Comparison of ENCODE assay signal across 23 cellular contexts in the genomic region with DNA sequence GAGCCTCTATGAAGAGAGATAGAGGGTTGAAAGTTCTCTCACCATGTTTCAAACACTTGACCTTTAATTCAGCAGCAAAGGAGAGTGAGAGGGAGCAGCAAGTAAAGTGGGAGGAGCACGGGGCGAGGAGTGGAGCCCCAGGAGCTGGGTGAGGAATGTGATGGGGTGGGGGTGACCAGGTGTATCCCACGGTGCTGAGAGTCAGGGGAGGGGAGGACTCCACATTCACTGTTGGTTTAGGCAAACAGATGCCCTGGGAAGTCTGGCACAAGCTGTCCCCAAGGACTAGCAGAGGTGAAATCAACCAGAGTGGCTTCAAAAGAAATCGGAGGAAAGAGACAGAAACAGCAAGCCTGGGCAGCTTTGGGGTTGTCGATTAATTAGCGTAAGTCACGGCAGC.
"Had no signal": no experiment of that assay in that cellular context is flagged by ENCODE, and none has a peak within 500 bp of the region (broad histone marks: within the 10 kb centered on the region; RNA-seq: fewer than 3 reads in every experiment).

No MANE protein-coding gene starts in this region.

- H3K27me3 ChIP-seq: gastrocnemius medialis, right atrium auricular region, spleen, suprapubic skin, thyroid gland had no signal

- FAIRE-seq: keratinocyte, urothelium cell line had no signal

- H3K27ac ChIP-seq: epithelial cell of prostate, gastrocnemius medialis, lower lobe of right lung, prostate gland, right atrium auricular region, skin epidermis, spleen, suprapubic skin, thyroid gland had no signal

- ATAC-seq: effector memory CD8-positive, alpha-beta T cell; esophagus mucosa; gastrocnemius medialis; left ventricle myocardium superior; lower lobe of right lung; natural killer cell; stimulated activated naive B cell treated with anti-CD40 and anti-IgM and Interleukin-4, amounts not matched to agents 10 μg/mL and 1 μg/mL and 100 μg/mL, for 72 hours had no signal

- H3K36me3 Mint-ChIP-seq: natural killer cell had no signal

- H3K9me3 Mint-ChIP-seq: effector memory CD8-positive, alpha-beta T cell; natural killer cell; stimulated activated naive CD8-positive, alpha-beta T cell treated with anti-CD3 and anti-CD28 coated beads, Interleukin-15, Interleukin-2, amounts not matched to agents 100 ng/mL and 50 ng/mL, for 24 hours had no signal

- DNase-seq: cerebellar nuclear complex; cortex of kidney; effector memory CD8-positive, alpha-beta T cell; foreskin fibroblast; gastrocnemius medialis; left ventricle myocardium superior; lower lobe of right lung; natural killer cell; spleen; stimulated activated CD4-positive, alpha-beta T cell treated with anti-CD3 and anti-CD28 coated beads, Interleukin-15, amount 100 ng/mL, for 24 hours; stimulated activated CD4-positive, alpha-beta T cell treated with anti-CD3 and anti-CD28 coated beads, Interleukin-2, amount 100 ng/mL, for 48 hours; stimulated activated naive B cell treated with anti-CD40 and anti-IgM and Interleukin-4, amounts not matched to agents 10 μg/mL and 1 μg/mL and 100 μg/mL, for 72 hours; thyroid gland; trophoblast cell had no signal

- H3K36me3 ChIP-seq: gastrocnemius medialis, lower lobe of right lung, prostate gland, right atrium auricular region, spleen, suprapubic skin, thyroid gland had no signal

- H3K4me3 Mint-ChIP-seq: effector memory CD8-positive, alpha-beta T cell; natural killer cell; stimulated activated naive B cell treated with anti-CD40 and anti-IgM and Interleukin-4, amounts not matched to agents 10 μg/mL and 1 μg/mL and 100 μg/mL, for 72 hours; stimulated activated naive CD8-positive, alpha-beta T cell treated with anti-CD3 and anti-CD28 coated beads, Interleukin-15, Interleukin-2, amounts not matched to agents 100 ng/mL and 50 ng/mL, for 24 hours had no signal

- H3K9me3 ChIP-seq: gastrocnemius medialis, lower lobe of right lung, prostate gland, right atrium auricular region, spleen, suprapubic skin, thyroid gland had no signal

- H3K4me3 ChIP-seq: gastrocnemius medialis, lower lobe of right lung, prostate gland, right atrium auricular region, skin epidermis, spleen, suprapubic skin, thyroid gland had no signal

- H3K4me1 ChIP-seq: gastrocnemius medialis, lower lobe of right lung, prostate gland, spleen, suprapubic skin, thyroid gland had no signal

- H3K27ac Mint-ChIP-seq: natural killer cell; stimulated activated naive B cell treated with anti-CD40 and anti-IgM and Interleukin-4, amounts not matched to agents 10 μg/mL and 1 μg/mL and 100 μg/mL, for 72 hours; stimulated activated naive CD8-positive, alpha-beta T cell treated with anti-CD3 and anti-CD28 coated beads, Interleukin-15, Interleukin-2, amounts not matched to agents 100 ng/mL and 50 ng/mL, for 24 hours had no signal

- H3K4me1 Mint-ChIP-seq: natural killer cell had no signal
